In genomic region chr11:57762235-57762866, GRCh38 we compare ENCODE assay signal across 8 cellular contexts. TPM values are rescaled to one million over a fixed set of nuclear protein-coding genes. Genes with fewer than 3 reads are reported as not detected.
DNase-seq lines count a peak whose midpoint lies in the region; ATAC-seq and TF ChIP-seq lines count a peak whose summit lies in the region.

No MANE protein-coding gene starts in this region.

- H4K20me1 ChIP-seq in mammary epithelial cell (ENCODE audit: insufficient read depth, low read length) = peaks cover 4% of the 10 kb centered on the region

- no peak for TF ChIP-seq CTCF in mammary epithelial cell (conservative IDR thresholded peaks at IDR 0.05 in 1 of 2, IDR thresholded peaks at IDR 0.05 in 1 of 2; ENCODE audit: extremely low read depth in 1 of 2, insufficient read depth in 1 of 2, low read depth in 1 of 2, low read length in 2 of 2)
- no peak for TF ChIP-seq CTCF in lower lobe of right lung (IDR thresholded peaks at IDR 0.05)
- TF ChIP-seq CTCF in type B pancreatic cell (conservative IDR thresholded peaks at IDR 0.05) = no peak

- no peak overlapping the region for H3K27ac Mint-ChIP-seq in activated T-cell treated with anti-CD3 and anti-CD28 coated beads, Interleukin-2, amount 50 U/mL, for 24 hours
- peak overlapping the region; percentile 100 for H3K27ac Mint-ChIP-seq in type B pancreatic cell

- peak; percentile 45 to 79 for ATAC-seq in lower lobe of right lung
- no peak for ATAC-seq in GM21717 (IDR thresholded peaks at IDR 0.05; ENCODE audit: unreplicated experiment)

- DNase-seq in activated T-cell treated with anti-CD3 and anti-CD28 coated beads, Interleukin-2, amount 50 U/mL, for 24 hours = no peak
- DNase-seq in activated T-cell treated with anti-CD3 and anti-CD28 coated beads for 4 hours (no peak), mammary epithelial cell (no peak), lower lobe of right lung (no peak), type B pancreatic cell (ENCODE audit: extremely low spot score, unreplicated experiment) (no peak), NAMALWA (ENCODE audit: low spot score) (no peak)
- no peak for DNase-seq in stimulated activated CD8-positive, alpha-beta memory T cell treated with anti-CD3 and anti-CD28 coated beads, Interleukin-4, amount 100 ng/mL, for 48 hours

- H3K36me3 ChIP-seq in mammary epithelial cell (ENCODE audit: insufficient read depth, low read length) (peaks cover 3% of the 10 kb centered on the region), lower lobe of right lung (no peaks in the 10 kb centered on the region)

- no peak overlapping the region for H2AFZ ChIP-seq in mammary epithelial cell (ENCODE audit: low read depth, low read length)

- H3K9ac ChIP-seq in mammary epithelial cell (ENCODE audit: insufficient read depth, low read length) = peak overlapping the region; percentile 98

- H3K27me3 Mint-ChIP-seq in activated T-cell treated with anti-CD3 and anti-CD28 coated beads, Interleukin-2, amount 50 U/mL, for 24 hours = no peaks in the 10 kb centered on the region
- no peaks in the 10 kb centered on the region for H3K27me3 Mint-ChIP-seq in type B pancreatic cell

- H3K27me3 ChIP-seq in mammary epithelial cell (ENCODE audit: insufficient read depth, low read length) = no peaks in the 10 kb centered on the region
- no peaks in the 10 kb centered on the region for H3K27me3 ChIP-seq in lower lobe of right lung (ENCODE audit: low read depth)

- peak overlapping the region; percentile 68 for H3K4me3 Mint-ChIP-seq in activated T-cell treated with anti-CD3 and anti-CD28 coated beads, Interleukin-2, amount 50 U/mL, for 24 hours
- peak overlapping the region; percentile 99 for H3K4me3 Mint-ChIP-seq in type B pancreatic cell

- peaks cover 3% of the 10 kb centered on the region for H3K36me3 Mint-ChIP-seq in activated T-cell treated with anti-CD3 and anti-CD28 coated beads, Interleukin-2, amount 50 U/mL, for 24 hours (ENCODE audit: low read depth)
- peaks cover 12% of the 10 kb centered on the region for H3K36me3 Mint-ChIP-seq in type B pancreatic cell

- CTCF ChIA-PET in mammary epithelial cell (lab: Charles Lee; ENCODE audit: low non-redundant PET) = interaction anchor here (0.6 kb wide), 1 partner anchor 16 kb away, joined by 3 read pairs; no protein-coding TSS in a partner anchor

- H3K4me2 ChIP-seq in mammary epithelial cell (ENCODE audit: insufficient read depth, low read depth, low read length) = peak overlapping the region; percentile 90

- H3K4me3 ChIP-seq in mammary epithelial cell (replicated peaks in 1 of 3; ENCODE audit: insufficient read depth in 1 of 3, low read depth in 2 of 3, low read length in 3 of 3) (peak overlapping the region; percentile 51 to 98 (median 93)), lower lobe of right lung (peak overlapping the region; percentile 63)

- in situ Hi-C loops in mammary epithelial cell (cut with MboI; ENCODE audit: low sequenced_read_pairs in 2 of 2) = loop anchor here (5.0 kb wide), 2 partner anchors 35 to 40 kb away; no protein-coding TSS in a partner anchor

- H3K9me3 ChIP-seq in mammary epithelial cell (replicated peaks; ENCODE audit: insufficient read depth, low read length) (no peaks in the 10 kb centered on the region), lower lobe of right lung (no peaks in the 10 kb centered on the region)

- H3K9me3 Mint-ChIP-seq in activated T-cell treated with anti-CD3 and anti-CD28 coated beads, Interleukin-2, amount 50 U/mL, for 24 hours = no peaks in the 10 kb centered on the region
- peaks cover 5% of the 10 kb centered on the region for H3K9me3 Mint-ChIP-seq in type B pancreatic cell

- H3K27ac ChIP-seq in mammary epithelial cell (ENCODE audit: insufficient read depth, low read depth, low read length) (peak overlapping the region; percentile 98), lower lobe of right lung (peak overlapping the region; percentile 87)

- dilution Hi-C loops in mammary epithelial cell (cut with HindIII; ENCODE audit: low sequenced_read_pairs) = no loop called here

- H3K4me1 Mint-ChIP-seq in activated T-cell treated with anti-CD3 and anti-CD28 coated beads, Interleukin-2, amount 50 U/mL, for 24 hours (ENCODE audit: low read depth) = peaks cover 31% of the 10 kb centered on the region
- peaks cover 23% of the 10 kb centered on the region for H3K4me1 Mint-ChIP-seq in type B pancreatic cell (ENCODE audit: unreplicated experiment)

- H3K4me1 ChIP-seq in mammary epithelial cell (ENCODE audit: insufficient read depth, low read length) (peaks cover 23% of the 10 kb centered on the region), lower lobe of right lung (peaks cover 39% of the 10 kb centered on the region)

- peaks cover 56% of the 10 kb centered on the region for H3K79me2 ChIP-seq in mammary epithelial cell (ENCODE audit: insufficient read depth, low read length)

- WGBS in mammary epithelial cell (ENCODE audit: low coverage, missing lambda C conversion rate) = 3% methylated on average over 9 of the region's 9 CpGs

- TSS peak; percentile 78 for BruUV-seq in mammary epithelial cell (replicated peaks; lab: Mats Ljungman, UMichigan)

- intact Hi-C loops in mammary epithelial cell (cut with micrococcal nuclease) (loop anchor here (1.0 to 5.0 kb wide), 4 partner anchors 10 to 315 kb away; no protein-coding TSS in a partner anchor), lower lobe of right lung (cut with DNase I) (loop anchor here (5.0 kb wide), 1 partner anchor 40 kb away; no protein-coding TSS in a partner anchor)

RNA-seq across cellular contexts. Expression of gene CTNND1, which starts 0.7 kb away (rescaled TPM):
- total RNA-seq in mammary epithelial cell = 100 to 1,000 TPM; 164 to 212 TPM
- polyA plus RNA-seq in mammary epithelial cell = 119 TPM
- polyA minus RNA-seq in mammary epithelial cell = 412 TPM
- total RNA-seq in lower lobe of right lung = 226 TPM
- 187 and 253 TPM in 2 replicates for total RNA-seq in type B pancreatic cell (ENCODE audit: low replicate concordance)

RNA-seq across cellular contexts. Expression of gene BTBD18, which starts 10.7 kb away (rescaled TPM):
- not detected for total RNA-seq in mammary epithelial cell
- polyA plus RNA-seq in mammary epithelial cell = not detected
- not detected for polyA minus RNA-seq in mammary epithelial cell
- not detected for total RNA-seq in lower lobe of right lung
- not detected in 2 replicates for total RNA-seq in type B pancreatic cell (ENCODE audit: low replicate concordance)

RNA-seq across cellular contexts. Expression of gene SELENOH, which starts 21.1 kb away (rescaled TPM):
- total RNA-seq in mammary epithelial cell = 100 to 1,000 TPM in 1 of 2 donors, 10 to 100 TPM in 1; 63.5 to 115 TPM
- polyA plus RNA-seq in mammary epithelial cell = 98.4 TPM
- 3.5 TPM for polyA minus RNA-seq in mammary epithelial cell
- 118 TPM for total RNA-seq in lower lobe of right lung
- 107 and 144 TPM in 2 replicates for total RNA-seq in type B pancreatic cell (ENCODE audit: low replicate concordance)

RNA-seq across cellular contexts. Expression of gene TMX2, which starts 50.0 kb away (rescaled TPM):
- total RNA-seq in mammary epithelial cell = 10 to 100 TPM; 54.0 to 95.8 TPM
- 87.7 TPM for polyA plus RNA-seq in mammary epithelial cell
- 127 TPM for polyA minus RNA-seq in mammary epithelial cell
- total RNA-seq in lower lobe of right lung = 64.2 TPM
- 84.4 and 87.4 TPM in 2 replicates for total RNA-seq in type B pancreatic cell (ENCODE audit: low replicate concordance)

RNA-seq across cellular contexts. Expression of gene MED19, which starts 50.3 kb away (rescaled TPM):
- total RNA-seq in mammary epithelial cell = 10 to 100 TPM; 10.3 to 21.0 TPM
- polyA plus RNA-seq in mammary epithelial cell = 23.1 TPM
- not detected for polyA minus RNA-seq in mammary epithelial cell
- total RNA-seq in lower lobe of right lung = 12.0 TPM
- 17.9 and 21.5 TPM in 2 replicates for total RNA-seq in type B pancreatic cell (ENCODE audit: low replicate concordance)
